ENCODE assay signal across 1 cellular context in the genomic region with DNA sequence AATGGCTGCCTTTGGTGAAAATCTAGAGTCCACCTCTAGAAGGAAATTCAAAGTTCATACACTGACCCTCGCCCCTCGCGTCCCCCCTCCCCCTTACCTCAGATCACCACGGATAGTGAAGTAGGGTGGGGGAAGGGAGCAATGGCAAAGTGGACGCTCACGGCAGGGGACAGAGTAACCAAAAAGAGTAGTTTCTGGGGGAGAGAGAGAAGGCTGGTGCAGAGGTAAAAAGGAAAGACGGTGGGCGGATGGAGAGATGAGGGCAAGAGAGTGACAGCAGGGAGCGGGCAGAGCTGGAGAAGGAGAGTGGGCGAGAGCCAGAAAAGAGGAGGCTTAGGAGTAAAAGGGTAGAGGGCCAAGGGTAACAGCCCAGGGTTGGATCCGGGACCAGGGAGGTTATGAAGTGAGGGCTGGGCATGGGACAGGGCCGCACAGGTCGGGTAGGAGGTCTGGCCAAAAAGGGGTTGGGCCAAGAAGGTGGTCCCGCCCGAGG.
TF ChIP-seq lines count a peak whose summit lies in the region.

No MANE protein-coding gene starts in this region.

TF ChIP-seq in GM23338, 12 proteins besides CTCF, POLR2A, EP300 and RAD21 (continued from another document):
- TF ChIP-seq, protein P1, sequence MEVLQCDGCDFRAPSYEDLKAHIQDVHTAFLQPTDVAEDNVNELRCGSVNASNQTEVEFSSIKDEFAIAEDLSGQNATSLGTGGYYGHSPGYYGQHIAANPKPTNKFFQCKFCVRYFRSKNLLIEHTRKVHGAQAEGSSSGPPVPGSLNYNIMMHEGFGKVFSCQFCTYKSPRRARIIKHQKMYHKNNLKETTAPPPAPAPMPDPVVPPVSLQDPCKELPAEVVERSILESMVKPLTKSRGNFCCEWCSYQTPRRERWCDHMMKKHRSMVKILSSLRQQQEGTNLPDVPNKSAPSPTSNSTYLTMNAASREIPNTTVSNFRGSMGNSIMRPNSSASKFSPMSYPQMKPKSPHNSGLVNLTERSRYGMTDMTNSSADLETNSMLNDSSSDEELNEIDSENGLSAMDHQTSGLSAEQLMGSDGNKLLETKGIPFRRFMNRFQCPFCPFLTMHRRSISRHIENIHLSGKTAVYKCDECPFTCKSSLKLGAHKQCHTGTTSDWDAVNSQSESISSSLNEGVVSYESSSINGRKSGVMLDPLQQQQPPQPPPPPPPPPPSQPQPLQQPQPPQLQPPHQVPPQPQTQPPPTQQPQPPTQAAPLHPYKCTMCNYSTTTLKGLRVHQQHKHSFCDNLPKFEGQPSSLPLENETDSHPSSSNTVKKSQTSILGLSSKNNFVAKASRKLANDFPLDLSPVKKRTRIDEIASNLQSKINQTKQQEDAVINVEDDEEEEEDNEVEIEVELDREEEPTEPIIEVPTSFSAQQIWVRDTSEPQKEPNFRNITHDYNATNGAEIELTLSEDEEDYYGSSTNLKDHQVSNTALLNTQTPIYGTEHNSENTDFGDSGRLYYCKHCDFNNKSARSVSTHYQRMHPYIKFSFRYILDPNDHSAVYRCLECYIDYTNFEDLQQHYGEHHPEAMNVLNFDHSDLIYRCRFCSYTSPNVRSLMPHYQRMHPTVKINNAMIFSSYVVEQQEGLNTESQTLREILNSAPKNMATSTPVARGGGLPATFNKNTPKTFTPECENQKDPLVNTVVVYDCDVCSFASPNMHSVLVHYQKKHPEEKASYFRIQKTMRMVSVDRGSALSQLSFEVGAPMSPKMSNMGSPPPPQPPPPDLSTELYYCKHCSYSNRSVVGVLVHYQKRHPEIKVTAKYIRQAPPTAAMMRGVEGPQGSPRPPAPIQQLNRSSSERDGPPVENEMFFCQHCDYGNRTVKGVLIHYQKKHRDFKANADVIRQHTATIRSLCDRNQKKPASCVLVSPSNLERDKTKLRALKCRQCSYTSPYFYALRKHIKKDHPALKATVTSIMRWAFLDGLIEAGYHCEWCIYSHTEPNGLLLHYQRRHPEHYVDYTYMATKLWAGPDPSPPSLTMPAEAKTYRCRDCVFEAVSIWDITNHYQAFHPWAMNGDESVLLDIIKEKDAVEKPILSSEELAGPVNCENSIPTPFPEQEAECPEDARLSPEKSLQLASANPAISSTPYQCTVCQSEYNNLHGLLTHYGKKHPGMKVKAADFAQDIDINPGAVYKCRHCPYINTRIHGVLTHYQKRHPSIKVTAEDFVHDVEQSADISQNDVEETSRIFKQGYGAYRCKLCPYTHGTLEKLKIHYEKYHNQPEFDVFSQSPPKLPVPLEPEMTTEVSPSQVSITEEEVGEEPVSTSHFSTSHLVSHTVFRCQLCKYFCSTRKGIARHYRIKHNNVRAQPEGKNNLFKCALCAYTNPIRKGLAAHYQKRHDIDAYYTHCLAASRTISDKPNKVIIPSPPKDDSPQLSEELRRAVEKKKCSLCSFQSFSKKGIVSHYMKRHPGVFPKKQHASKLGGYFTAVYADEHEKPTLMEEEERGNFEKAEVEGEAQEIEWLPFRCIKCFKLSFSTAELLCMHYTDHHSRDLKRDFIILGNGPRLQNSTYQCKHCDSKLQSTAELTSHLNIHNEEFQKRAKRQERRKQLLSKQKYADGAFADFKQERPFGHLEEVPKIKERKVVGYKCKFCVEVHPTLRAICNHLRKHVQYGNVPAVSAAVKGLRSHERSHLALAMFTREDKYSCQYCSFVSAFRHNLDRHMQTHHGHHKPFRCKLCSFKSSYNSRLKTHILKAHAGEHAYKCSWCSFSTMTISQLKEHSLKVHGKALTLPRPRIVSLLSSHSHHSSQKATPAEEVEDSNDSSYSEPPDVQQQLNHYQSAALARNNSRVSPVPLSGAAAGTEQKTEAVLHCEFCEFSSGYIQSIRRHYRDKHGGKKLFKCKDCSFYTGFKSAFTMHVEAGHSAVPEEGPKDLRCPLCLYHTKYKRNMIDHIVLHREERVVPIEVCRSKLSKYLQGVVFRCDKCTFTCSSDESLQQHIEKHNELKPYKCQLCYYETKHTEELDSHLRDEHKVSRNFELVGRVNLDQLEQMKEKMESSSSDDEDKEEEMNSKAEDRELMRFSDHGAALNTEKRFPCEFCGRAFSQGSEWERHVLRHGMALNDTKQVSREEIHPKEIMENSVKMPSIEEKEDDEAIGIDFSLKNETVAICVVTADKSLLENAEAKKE (CRISPR knock-in tag; IDR thresholded peaks at IDR 0.05) = no peak
- no peak for TF ChIP-seq POLR2AphosphoS5 (IDR thresholded peaks at IDR 0.05; ENCODE audit: low read depth)
- TF ChIP-seq, protein P2, sequence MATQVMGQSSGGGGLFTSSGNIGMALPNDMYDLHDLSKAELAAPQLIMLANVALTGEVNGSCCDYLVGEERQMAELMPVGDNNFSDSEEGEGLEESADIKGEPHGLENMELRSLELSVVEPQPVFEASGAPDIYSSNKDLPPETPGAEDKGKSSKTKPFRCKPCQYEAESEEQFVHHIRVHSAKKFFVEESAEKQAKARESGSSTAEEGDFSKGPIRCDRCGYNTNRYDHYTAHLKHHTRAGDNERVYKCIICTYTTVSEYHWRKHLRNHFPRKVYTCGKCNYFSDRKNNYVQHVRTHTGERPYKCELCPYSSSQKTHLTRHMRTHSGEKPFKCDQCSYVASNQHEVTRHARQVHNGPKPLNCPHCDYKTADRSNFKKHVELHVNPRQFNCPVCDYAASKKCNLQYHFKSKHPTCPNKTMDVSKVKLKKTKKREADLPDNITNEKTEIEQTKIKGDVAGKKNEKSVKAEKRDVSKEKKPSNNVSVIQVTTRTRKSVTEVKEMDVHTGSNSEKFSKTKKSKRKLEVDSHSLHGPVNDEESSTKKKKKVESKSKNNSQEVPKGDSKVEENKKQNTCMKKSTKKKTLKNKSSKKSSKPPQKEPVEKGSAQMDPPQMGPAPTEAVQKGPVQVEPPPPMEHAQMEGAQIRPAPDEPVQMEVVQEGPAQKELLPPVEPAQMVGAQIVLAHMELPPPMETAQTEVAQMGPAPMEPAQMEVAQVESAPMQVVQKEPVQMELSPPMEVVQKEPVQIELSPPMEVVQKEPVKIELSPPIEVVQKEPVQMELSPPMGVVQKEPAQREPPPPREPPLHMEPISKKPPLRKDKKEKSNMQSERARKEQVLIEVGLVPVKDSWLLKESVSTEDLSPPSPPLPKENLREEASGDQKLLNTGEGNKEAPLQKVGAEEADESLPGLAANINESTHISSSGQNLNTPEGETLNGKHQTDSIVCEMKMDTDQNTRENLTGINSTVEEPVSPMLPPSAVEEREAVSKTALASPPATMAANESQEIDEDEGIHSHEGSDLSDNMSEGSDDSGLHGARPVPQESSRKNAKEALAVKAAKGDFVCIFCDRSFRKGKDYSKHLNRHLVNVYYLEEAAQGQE (IDR thresholded peaks at IDR 0.05; ENCODE audit: unreplicated experiment) = no peak
- TF ChIP-seq EZH2phosphoT487 (IDR thresholded peaks at IDR 0.05; ENCODE audit: unreplicated experiment) = no peak
- no peak for TF ChIP-seq ZNF331 (CRISPR knock-in tag; IDR thresholded peaks at IDR 0.05; ENCODE audit: low read depth)
- no peak for TF ChIP-seq JUNB (IDR thresholded peaks at IDR 0.05; ENCODE audit: unreplicated experiment)
- no peak for TF ChIP-seq STAT1 (IDR thresholded peaks at IDR 0.05; ENCODE audit: unreplicated experiment)
